In genomic region chr7:116325517-116325916, GRCh38 we compare ENCODE assay signal across 22 cellular contexts.
DNase-seq lines count a peak whose midpoint lies in the region; ATAC-seq and TF ChIP-seq lines count a peak whose summit lies in the region.
"Had no signal": no experiment of that assay in that cellular context is flagged by ENCODE, and none has a peak within 500 bp of the region (broad histone marks: within the 10 kb centered on the region; RNA-seq: fewer than 3 reads in every experiment).

No MANE protein-coding gene starts in this region.

- H3K23ac ChIP-seq in IMR-90 (ENCODE audit: low read depth, low read length) (peak overlapping the region; percentile 34; the same call in 1 of the 2 replicates), neuronal stem cell (ENCODE audit: low read depth, low read length, poor library complexity) (no peak overlapping the region)

- no peak overlapping the region for H3K4me3 ChIP-seq in IMR-90 (ENCODE audit: insufficient read depth, low read depth, low read length)
- no peak overlapping the region for H3K4me3 ChIP-seq in neuronal stem cell (ENCODE audit: low read length in 2 of 2)
- no peak overlapping the region for H3K4me3 ChIP-seq in vagina
- H3K4me3 ChIP-seq in esophagus squamous epithelium: no peak overlapping the region
- no peak overlapping the region for H3K4me3 ChIP-seq in GM23338
- H3K4me3 ChIP-seq: BLaER1, GM12878 had no signal

- peaks cover 55% of the 10 kb centered on the region for H3K4me1 Mint-ChIP-seq in chondrocyte (ENCODE audit: low read depth)
- H3K4me1 Mint-ChIP-seq in WTC11: peaks cover 8% of the 10 kb centered on the region
- H3K4me1 Mint-ChIP-seq in GM23338: peaks cover 1% of the 10 kb centered on the region; the same call in 1 of the 3 replicates

- H3K36me3 ChIP-seq in IMR-90 (ENCODE audit: control insufficient read depth, insufficient read depth, low read length): no peaks in the 10 kb centered on the region
- no peaks in the 10 kb centered on the region for H3K36me3 ChIP-seq in neuronal stem cell (replicated peaks in 1 of 2; ENCODE audit: control insufficient read depth in 2 of 2, insufficient read depth in 2 of 2, low read length in 2 of 2)
- no peaks in the 10 kb centered on the region for H3K36me3 ChIP-seq in vagina
- H3K36me3 ChIP-seq in esophagus squamous epithelium: no peaks in the 10 kb centered on the region
- H3K36me3 ChIP-seq in GM23338 (ENCODE audit: insufficient read depth): no peaks in the 10 kb centered on the region
- H3K36me3 ChIP-seq: BLaER1 had no signal

- H3K4me1 ChIP-seq in IMR-90 (ENCODE audit: control insufficient read depth, insufficient read depth, low read length) (peaks cover 7% of the 10 kb centered on the region; the same call in 1 of the 2 replicates), neuronal stem cell (ENCODE audit: control insufficient read depth in 2 of 2, insufficient read depth in 1 of 2, low read depth in 1 of 2, low read length in 2 of 2) (no peaks in the 10 kb centered on the region), vagina (peaks cover 23% of the 10 kb centered on the region), esophagus squamous epithelium (peaks cover 0 to 6% (median 0%) of the 10 kb centered on the region in 3 donors), GM23338 (ENCODE audit: insufficient read depth) (0 out of 2 replicates have a peak, but pooled peaks cover 3% of the 10 kb centered on the region)
- H3K4me1 ChIP-seq: BLaER1, Caco-2 had no signal

- peak overlapping the region; percentile 75 for H2BK120ac ChIP-seq in IMR-90 (ENCODE audit: low read depth, low read length)
- no peak overlapping the region for H2BK120ac ChIP-seq in neuronal stem cell (ENCODE audit: low read depth, low read length)

- H3K4me3 Mint-ChIP-seq in chondrocyte (ENCODE audit: unreplicated experiment): no peak overlapping the region
- H3K4me3 Mint-ChIP-seq in WTC11: no peak overlapping the region
- no peak overlapping the region for H3K4me3 Mint-ChIP-seq in GM23338
- H3K4me3 Mint-ChIP-seq: CD4-positive, alpha-beta memory T cell; IgD-negative memory B cell had no signal

- no peak overlapping the region for H2BK12ac ChIP-seq in neuronal stem cell (ENCODE audit: low read length)

- H2AK5ac ChIP-seq in IMR-90 (ENCODE audit: low read depth, low read length) (peak overlapping the region; percentile 59; the same call in 1 of the 2 replicates), neuronal stem cell (ENCODE audit: low read depth, low read length) (no peak overlapping the region)

- H3K9ac ChIP-seq in IMR-90 (ENCODE audit: low read depth, low read length): no peak overlapping the region
- H3K9ac ChIP-seq in neuronal stem cell (ENCODE audit: low read depth, low read length, poor library complexity): no peak overlapping the region
- H3K9ac ChIP-seq: BLaER1 had no signal

- in situ Hi-C loops in IMR-90 (cut with MboI; ENCODE audit: low sequenced_read_pairs): no loop called here

- H3K9me1 ChIP-seq in IMR-90 (ENCODE audit: insufficient read depth, low read length): no peaks in the 10 kb centered on the region

- POLR2A ChIA-PET in IMR-90 (lab: Charles Lee; ENCODE audit: unreplicated experiment) (no interaction called here), WTC11 (lab: Charles Lee) (no interaction called here)

- peak overlapping the region; percentile 39; the same call in 1 of the 2 replicates for H3K4ac ChIP-seq in IMR-90 (ENCODE audit: low read depth, low read length)
- no peak overlapping the region for H3K4ac ChIP-seq in neuronal stem cell (ENCODE audit: low read length)

- H3K79me1 ChIP-seq in IMR-90 (ENCODE audit: low read depth in 1 of 2, low read length in 2 of 2) (peaks cover 8 to 14% of the 10 kb centered on the region in 2 experiments; a peak in 2 of 4 replicates), neuronal stem cell (ENCODE audit: low read depth, low read length) (no peaks in the 10 kb centered on the region)

- H4K20me1 ChIP-seq in IMR-90 (ENCODE audit: insufficient read depth, low read length): no peaks in the 10 kb centered on the region
- no peaks in the 10 kb centered on the region for H4K20me1 ChIP-seq in GM23338 (replicated peaks; ENCODE audit: insufficient read depth)
- H4K20me1 ChIP-seq: BLaER1 had no signal

- no peak overlapping the region for H3K56ac ChIP-seq in IMR-90 (ENCODE audit: extremely low read depth, insufficient read depth, low read length)

- H4K8ac ChIP-seq in IMR-90 (ENCODE audit: low read depth in 2 of 2, low read length in 2 of 2): peak overlapping the region; percentile 68 to 82; a peak in 3 of 4 replicates
- H4K8ac ChIP-seq in neuronal stem cell (ENCODE audit: low read depth, low read length): no peak overlapping the region

- no peaks in the 10 kb centered on the region for H3K9me3 ChIP-seq in IMR-90 (ENCODE audit: control insufficient read depth, insufficient read depth, low read length)
- H3K9me3 ChIP-seq in neuronal stem cell (replicated peaks in 1 of 2; ENCODE audit: control insufficient read depth in 2 of 2, insufficient read depth in 1 of 2, low read depth in 1 of 2, low read length in 2 of 2): no peaks in the 10 kb centered on the region
- no peaks in the 10 kb centered on the region for H3K9me3 ChIP-seq in vagina
- H3K9me3 ChIP-seq in esophagus squamous epithelium: no peaks in the 10 kb centered on the region
- H3K9me3 ChIP-seq: BLaER1, Caco-2 had no signal

- CTCF ChIA-PET in IMR-90 (lab: Yijun Ruan, JAX) (no interaction called here), WTC11 (lab: Charles Lee) (no interaction called here)

- H3K4me2 ChIP-seq in IMR-90 (ENCODE audit: low read depth, low read length) (peak overlapping the region; percentile 27; the same call in 1 of the 2 replicates), neuronal stem cell (ENCODE audit: insufficient read depth, low read length, poor library complexity, severe bottlenecking) (no peak overlapping the region), GM23338 (no peak overlapping the region)
- H3K4me2 ChIP-seq: BLaER1 had no signal

- H2AK9ac ChIP-seq in IMR-90 (replicated peaks; ENCODE audit: low read depth, low read length, poor library complexity): no peak overlapping the region

- H3K14ac ChIP-seq in IMR-90 (replicated peaks; ENCODE audit: low read depth, low read length) (peak overlapping the region; percentile 28), neuronal stem cell (ENCODE audit: low read length) (no peak overlapping the region)

- no CpG with 5 or more reads among the region's 3 CpGs for WGBS in IMR-90 (ENCODE audit: extremely low coverage in 2 of 2, insufficient read length in 1 of 2), 2 experiments
- whole genome bisulfite sequencing in neuronal stem cell (ENCODE audit: extremely low coverage in 2 of 2, insufficient read length in 2 of 2, insufficient replicate concordance in 1 of 2), 2 donors: no CpG with 5 or more reads among the region's 3 CpGs
- 65 to 77% methylated on average over 3 of the region's 3 CpGs for WGBS in esophagus squamous epithelium, 2 donors

- intact Hi-C loops in IMR-90 (cut with micrococcal nuclease) (no loop called here), vagina (cut with DNase I) (no loop called here), esophagus squamous epithelium (cut with DNase I) (no loop called here)

- H3K27me3 Mint-ChIP-seq in chondrocyte (ENCODE audit: low read depth) (no peaks in the 10 kb centered on the region), WTC11 (ENCODE audit: low read depth) (no peaks in the 10 kb centered on the region), GM23338 (ENCODE audit: insufficient read depth, low read depth, poor library complexity) (no peaks in the 10 kb centered on the region)
- H3K27me3 Mint-ChIP-seq: IgD-negative memory B cell had no signal

- ATAC-seq in IMR-90 (ENCODE audit: low read depth) (no peak), WTC11 (no peak), GM23338 (no peak)
- ATAC-seq: GM12878, HCT116 had no signal

- H4K91ac ChIP-seq in IMR-90 (ENCODE audit: insufficient read depth, low read depth, low read length) (peak overlapping the region; percentile 29; the same call in 1 of the 2 replicates), neuronal stem cell (ENCODE audit: low read depth, low read length, poor library complexity) (no peak overlapping the region)

- H3K27ac ChIP-seq in IMR-90 (ENCODE audit: insufficient read depth, low read length): peak overlapping the region; percentile 45; the same call in 1 of the 2 replicates
- H3K27ac ChIP-seq in neuronal stem cell (replicated peaks; ENCODE audit: low read length): no peak overlapping the region
- H3K27ac ChIP-seq in vagina: peak overlapping the region; percentile 58
- H3K27ac ChIP-seq in esophagus squamous epithelium: no peak overlapping the region
- no peak overlapping the region for H3K27ac ChIP-seq in GM23338 (ENCODE audit: low read depth)
- H3K27ac ChIP-seq: BLaER1 had no signal

- peak overlapping the region; percentile 87; the same call in 1 of the 2 replicates for H2BK20ac ChIP-seq in IMR-90 (ENCODE audit: low read depth, low read length)

- H4K5ac ChIP-seq in IMR-90 (ENCODE audit: low read depth, low read length): peak overlapping the region; percentile 38; the same call in 1 of the 2 replicates

- no peaks in the 10 kb centered on the region for H3K36me3 Mint-ChIP-seq in chondrocyte (ENCODE audit: low read depth)
- no peaks in the 10 kb centered on the region for H3K36me3 Mint-ChIP-seq in WTC11
- H3K36me3 Mint-ChIP-seq in GM23338 (ENCODE audit: low read depth): no peaks in the 10 kb centered on the region
- H3K36me3 Mint-ChIP-seq: CD4-positive, alpha-beta memory T cell; IgD-negative memory B cell had no signal

- H3K18ac ChIP-seq in IMR-90 (ENCODE audit: low read depth, low read length): peak overlapping the region; percentile 38; the same call in 1 of the 2 replicates
- no peak overlapping the region for H3K18ac ChIP-seq in neuronal stem cell (ENCODE audit: low read length)

- dilution Hi-C loops in IMR-90 (cut with HindIII; ENCODE audit: low sequenced_read_pairs, unreplicated experiment): no loop called here

- H3F3A ChIP-seq in GM23338 (replicated peaks; ENCODE audit: low read depth): no peaks in the 10 kb centered on the region

- TF ChIP-seq CTCF in IMR-90 (conservative IDR thresholded peaks at IDR 0.05; ENCODE audit: low read depth, low read length) (no peak), chondrocyte (IDR thresholded peaks at IDR 0.05) (no peak), vagina (IDR thresholded peaks at IDR 0.05) (no peak), WTC11 (IDR thresholded peaks at IDR 0.05) (no peak), esophagus squamous epithelium (IDR thresholded peaks at IDR 0.05) (no peak), GM23338 (conservative IDR thresholded peaks at IDR 0.05; ENCODE audit: low read depth in 2 of 2) (no peak)

- H3K27ac Mint-ChIP-seq in chondrocyte (ENCODE audit: unreplicated experiment) (peak overlapping the region; percentile 47), WTC11 (no peak overlapping the region), GM23338 (no peak overlapping the region)
- H3K27ac Mint-ChIP-seq: CD4-positive, alpha-beta memory T cell; IgD-negative memory B cell had no signal

- H2BK5ac ChIP-seq in IMR-90 (ENCODE audit: low read depth, low read length, poor library complexity, severe bottlenecking) (peak overlapping the region; percentile 90), neuronal stem cell (ENCODE audit: low read length) (no peak overlapping the region)

- H3K27me3 ChIP-seq in IMR-90 (ENCODE audit: control insufficient read depth, insufficient read depth, low read length) (no peaks in the 10 kb centered on the region), neuronal stem cell (ENCODE audit: control insufficient read depth in 3 of 3, insufficient read depth in 3 of 3, low read depth in 1 of 3, low read length in 3 of 3) (no peaks in the 10 kb centered on the region), vagina (no peaks in the 10 kb centered on the region), esophagus squamous epithelium (no peaks in the 10 kb centered on the region), GM23338 (ENCODE audit: insufficient read depth) (no peaks in the 10 kb centered on the region)
- H3K27me3 ChIP-seq: BLaER1 had no signal

- peak overlapping the region; percentile 55; the same call in 2 of the 3 replicates for H2BK15ac ChIP-seq in IMR-90 (ENCODE audit: low read depth, low read length)
- H2BK15ac ChIP-seq in neuronal stem cell (ENCODE audit: low read length): no peak overlapping the region

- H3K79me2 ChIP-seq in GM23338 (replicated peaks; ENCODE audit: insufficient read depth): no peaks in the 10 kb centered on the region

- no peak for TF ChIP-seq POLR2A in IMR-90 (IDR thresholded peaks at IDR 0.05; ENCODE audit: low read depth, low read length)
- TF ChIP-seq POLR2A in vagina (IDR thresholded peaks at IDR 0.05): no peak
- TF ChIP-seq POLR2A in esophagus squamous epithelium (IDR thresholded peaks at IDR 0.05): no peak

- DNase-seq in IMR-90 (peak; percentile 46), chondrocyte (ENCODE audit: low spot score) (no peak), neuronal stem cell (ENCODE audit: low spot score) (no peak), vagina (ENCODE audit: extremely low spot score in 2 of 2) (no peak), WTC11 (ENCODE audit: low spot score) (no peak), esophagus squamous epithelium (lab: John Stamatoyannopoulos, UW) (no peak), GM23338 (ENCODE audit: low spot score) (no peak)
- DNase-seq: Caco-2; CD4-positive, alpha-beta memory T cell; DMS 273 treated with DMSO at 0.1 percent for 48 hours; DMS79 treated with DMSO at 0.1 percent for 48 hours; Karpas-422; NCI-H1417; NCI-H187 treated with DMSO at 0.1 percent for 48 hours; NCI-H2107; NCI-H2227 treated with DMSO at 0.1 percent for 48 hours; NCI-H510A; SIG-M5 had no signal

- no peak overlapping the region for H2AFZ ChIP-seq in IMR-90 (replicated peaks; ENCODE audit: low read length, poor library complexity)
- peak overlapping the region; percentile 28 for H2AFZ ChIP-seq in neuronal stem cell (ENCODE audit: low read length)
- no peak overlapping the region for H2AFZ ChIP-seq in GM23338

- H3K9me2 ChIP-seq in GM23338 (ENCODE audit: insufficient read depth): no peaks in the 10 kb centered on the region

- BruUV-seq in IMR-90 (replicated peaks; lab: Mats Ljungman, UMichigan): no TSS peak

- TF ChIP-seq RAD21 in IMR-90 (IDR thresholded peaks at IDR 0.05; ENCODE audit: low read length): no peak

- H3K9me3 Mint-ChIP-seq in chondrocyte (ENCODE audit: low read depth): no peaks in the 10 kb centered on the region
- H3K9me3 Mint-ChIP-seq in WTC11: no peaks in the 10 kb centered on the region
- H3K9me3 Mint-ChIP-seq in GM23338: no peaks in the 10 kb centered on the region
- H3K9me3 Mint-ChIP-seq: CD4-positive, alpha-beta memory T cell; IgD-negative memory B cell had no signal

Comparison
In these comparisons a context has a peak if more than half of its experiments do, and no peak if none do; other contexts are left out.
1. H3K27ac ChIP-seq: peak in IMR-90 (single experiment) and vagina (single experiment); none in neuronal stem cell (single experiment), esophagus squamous epithelium (0 of 4) and GM23338 (single experiment).